8 cellular contexts compared by ENCODE assay signal in genomic region chr12:89019439-89020120, GRCh38.
DNase-seq lines count a peak whose midpoint lies in the region; ATAC-seq and TF ChIP-seq lines count a peak whose summit lies in the region.

No MANE protein-coding gene starts in this region.

- DNase-seq in SIG-M5 treated with dmso at 0.1 percent for 504 hours (lab: John Stamatoyannopoulos, UW; ENCODE audit: unreplicated experiment), result peak; percentile 86
- no peak for DNase-seq in SIG-M5 (lab: John Stamatoyannopoulos, UW)
- peak; percentile 88 for DNase-seq in NCI-H146 (lab: John Stamatoyannopoulos, UW)
- DNase-seq in T-cell, result peak; percentile 37 to 73 (median 58)
- peak in 52 of 56 donors; percentile 4 to 87 (median 56) for DNase-seq in amygdala (lab: John Stamatoyannopoulos, UW)
- DNase-seq in right cardiac atrium, result peak; percentile 65 to 74 (median 66)
- peak; percentile 49 for DNase-seq in retinal pigment epithelial cell (ENCODE audit: low read depth)

- H3K4me1 ChIP-seq in right cardiac atrium (ENCODE audit: control insufficient read depth, insufficient read depth, low read length), result no peaks in the 10 kb centered on the region

- peak overlapping the region; percentile 60 for H3K4me3 ChIP-seq in right cardiac atrium (ENCODE audit: low read length)
- peak overlapping the region; percentile 50 for H3K4me3 ChIP-seq in retinal pigment epithelial cell (ENCODE audit: low read length)

- no peaks in the 10 kb centered on the region for H3K9me3 Mint-ChIP-seq in T-cell

- ATAC-seq in HG02943 (IDR thresholded peaks at IDR 0.05; ENCODE audit: low read depth, unreplicated experiment), result peak; percentile 97
- peak; percentile 94 to 99 (median 96) for ATAC-seq in T-cell (replicated peaks in 1 of 4)
- peak; percentile 96 to 97 for ATAC-seq in right cardiac atrium

- no peaks in the 10 kb centered on the region for H3K27me3 ChIP-seq in right cardiac atrium (ENCODE audit: control insufficient read depth, insufficient read depth)

- H3K4me1 Mint-ChIP-seq in T-cell, result peaks cover 6 to 8% (median 7%) of the 10 kb centered on the region in 3 donors

- TF ChIP-seq CTCF in retinal pigment epithelial cell (conservative IDR thresholded peaks at IDR 0.05; ENCODE audit: low read depth, low read length), result peak; percentile 89

- H3K27me3 Mint-ChIP-seq in T-cell, result peaks cover 3 to 10% of the 10 kb centered on the region in 2 donors

- WGBS in right cardiac atrium, result 6% methylated on average over 14 of the region's 14 CpGs

- no peaks in the 10 kb centered on the region for H3K9me3 ChIP-seq in right cardiac atrium (ENCODE audit: control insufficient read depth, low read length)

- POLR2A ChIA-PET in T-cell (lab: Charles Lee), result no interaction called here

- CTCF ChIA-PET in T-cell (lab: Charles Lee), result interaction anchor here (0.7 to 5.7 kb wide), 27 partner anchors 9 to 1001 kb away, joined by 3 to 40 read pairs (median 5); partner anchors contain the start of genes GALNT4 (in 1 of the 2) and POC1B (in 1 of the 2)

- no peaks in the 10 kb centered on the region for H3K36me3 Mint-ChIP-seq in T-cell

- no peak overlapping the region for H3K27ac ChIP-seq in right cardiac atrium (ENCODE audit: low read length)

- no peak overlapping the region for H3K27ac Mint-ChIP-seq in T-cell

- intact Hi-C loops in right cardiac atrium (cut with DNase I), result loop anchor here (2.0 to 10.0 kb wide), 5 partner anchors 441 to 508 kb away; partner anchors contain the start of genes POC1B (in 2 of the 4) and GALNT4 (in 1 of the 4)

- no peak overlapping the region for H3K4me3 Mint-ChIP-seq in T-cell
